8 cellular contexts compared by ENCODE assay signal in genomic region chr2:65320042-65320711, GRCh38.
DNase-seq lines count a peak whose midpoint lies in the region; ATAC-seq and TF ChIP-seq lines count a peak whose summit lies in the region.

No MANE protein-coding gene starts in this region.

- peaks cover 0 to 5% (median 3%) of the 10 kb centered on the region in 5 donors for H3K36me3 Mint-ChIP-seq in naive thymus-derived CD4-positive, alpha-beta T cell

- H3K4me3 ChIP-seq in GM23248 (peak overlapping the region; percentile 54), breast epithelium (no peak overlapping the region)
- no peak overlapping the region for H3K4me3 ChIP-seq in naive thymus-derived CD4-positive, alpha-beta T cell (ENCODE audit: low read length)

- intact Hi-C loops in breast epithelium (cut with DNase I; ENCODE audit: low total_unique reads) = no loop called here
- intact Hi-C loops in naive thymus-derived CD4-positive, alpha-beta T cell (cut with micrococcal nuclease) = no loop called here

- H3K4me3 Mint-ChIP-seq in naive thymus-derived CD4-positive, alpha-beta T cell = no peak overlapping the region

- H3K4me1 Mint-ChIP-seq in naive thymus-derived CD4-positive, alpha-beta T cell = peaks cover 0 to 10% (median 0%) of the 10 kb centered on the region in 7 donors

- peak overlapping the region; percentile 80 for H3K9ac ChIP-seq in GM23248

- WGBS in GM23248 (ENCODE audit: low coverage in 1 of 2, low lambda C conversion rate in 2 of 2, missing lambda C conversion rate in 2 of 2), 2 experiments = 6% methylated on average over 9 of the region's 9 CpGs

- H3F3A ChIP-seq in GM23248 (ENCODE audit: insufficient read depth) = peaks cover 45% of the 10 kb centered on the region

- H3K4me1 ChIP-seq in GM23248 (ENCODE audit: insufficient read depth) (peaks cover 29% of the 10 kb centered on the region), breast epithelium (no peaks in the 10 kb centered on the region)
- H3K4me1 ChIP-seq in naive thymus-derived CD4-positive, alpha-beta T cell (ENCODE audit: control insufficient read depth in 2 of 2, insufficient read depth in 2 of 2, low read length in 2 of 2) = no peaks in the 10 kb centered on the region

- TF ChIP-seq POLR2A in breast epithelium (IDR thresholded peaks at IDR 0.05) = no peak

- no peaks in the 10 kb centered on the region for H3K27me3 Mint-ChIP-seq in naive thymus-derived CD4-positive, alpha-beta T cell

- in situ Hi-C loops in GM23248 (cut with MboI) = no loop called here

- H3K9me2 ChIP-seq in GM23248 (ENCODE audit: insufficient read depth) = no peaks in the 10 kb centered on the region

- H3K9me3 Mint-ChIP-seq in naive thymus-derived CD4-positive, alpha-beta T cell = no peaks in the 10 kb centered on the region

- H2AFZ ChIP-seq in GM23248 = peak overlapping the region; percentile 48; the same call in 1 of the 2 replicates

- POLR2A ChIA-PET in naive thymus-derived CD4-positive, alpha-beta T cell (lab: Charles Lee) = no interaction called here

- no peak for TF ChIP-seq CTCF in breast epithelium (IDR thresholded peaks at IDR 0.05)

- H3K27ac Mint-ChIP-seq in naive thymus-derived CD4-positive, alpha-beta T cell = peak overlapping the region in 1 of 9 donors; percentile 51

- peaks cover 43% of the 10 kb centered on the region for H3K79me2 ChIP-seq in GM23248 (ENCODE audit: insufficient read depth)

- H4K20me1 ChIP-seq in GM23248 (ENCODE audit: insufficient read depth) = no peaks in the 10 kb centered on the region

- H3K9me3 ChIP-seq in GM23248 (ENCODE audit: low read depth) = no peaks in the 10 kb centered on the region
- H3K9me3 ChIP-seq in breast epithelium = no peaks in the 10 kb centered on the region
- H3K9me3 ChIP-seq in naive thymus-derived CD4-positive, alpha-beta T cell (ENCODE audit: control insufficient read depth in 2 of 3, low read length in 3 of 3) = no peaks in the 10 kb centered on the region

- no peaks in the 10 kb centered on the region for H3K27me3 ChIP-seq in GM23248 (replicated peaks; ENCODE audit: insufficient read depth)
- H3K27me3 ChIP-seq in breast epithelium = no peaks in the 10 kb centered on the region
- H3K27me3 ChIP-seq in naive thymus-derived CD4-positive, alpha-beta T cell (ENCODE audit: control insufficient read depth in 2 of 2, insufficient read depth in 2 of 2, low read length in 2 of 2) = no peaks in the 10 kb centered on the region

- no peaks in the 10 kb centered on the region; the same call in 1 of the 2 replicates for H3K36me3 ChIP-seq in GM23248 (ENCODE audit: low read depth)
- H3K36me3 ChIP-seq in breast epithelium = no peaks in the 10 kb centered on the region
- no peaks in the 10 kb centered on the region for H3K36me3 ChIP-seq in naive thymus-derived CD4-positive, alpha-beta T cell (ENCODE audit: control insufficient read depth in 2 of 3, insufficient read depth in 3 of 3, low read length in 3 of 3)

- peak; percentile 50 for ATAC-seq in naive thymus-derived CD4-positive, alpha-beta T cell

- CTCF ChIA-PET in naive thymus-derived CD4-positive, alpha-beta T cell (lab: Charles Lee) = no interaction called here

- H3K27ac ChIP-seq in GM23248 (peak overlapping the region; percentile 97), breast epithelium (peak overlapping the region; percentile 61 to 84)
- H3K27ac ChIP-seq in naive thymus-derived CD4-positive, alpha-beta T cell (ENCODE audit: low read depth, low read length) = no peak overlapping the region

- peak; percentile 53 for DNase-seq in activated CD4-positive, alpha-beta T cell treated with anti-CD3 and anti-CD28 coated beads for 48 hours
- no peak for DNase-seq in activated CD4-positive, alpha-beta T cell treated with anti-CD3 and anti-CD28 coated beads, Interleukin-2, amount 50 U/mL, for 4 hours
- DNase-seq in GM23248 (peak; percentile 96), LHCN-M2 (ENCODE audit: low read depth) (peak; percentile 98), breast epithelium (ENCODE audit: low spot score in 2 of 2) (no peak), retina (no peak), NCI-H2081 treated with DMSO at 0.1 percent for 48 hours (lab: John Stamatoyannopoulos, UW) (no peak)
- DNase-seq in naive thymus-derived CD4-positive, alpha-beta T cell = no peak

- H3K4me2 ChIP-seq in GM23248 (ENCODE audit: unreplicated experiment) = peak overlapping the region; percentile 76

Comparison
In these comparisons a context has a peak if more than half of its experiments do, and no peak if none do; other contexts are left out.
1. DNase-seq: peak in activated CD4-positive, alpha-beta T cell treated with anti-CD3 and anti-CD28 coated beads for 48 hours (single experiment), GM23248 (single experiment) and LHCN-M2 (single experiment); none in activated CD4-positive, alpha-beta T cell treated with anti-CD3 and anti-CD28 coated beads, Interleukin-2, amount 50 U/mL, for 4 hours (0 of 2), breast epithelium (0 of 2), naive thymus-derived CD4-positive, alpha-beta T cell (0 of 9), retina (single experiment) and NCI-H2081 treated with DMSO at 0.1 percent for 48 hours (single experiment).